3 cellular contexts compared by ENCODE assay signal in genomic region chr6:161362266-161362665, GRCh38.
"Had no signal": no experiment of that assay in that cellular context is flagged by ENCODE, and none has a peak within 500 bp of the region (broad histone marks: within the 10 kb centered on the region; RNA-seq: fewer than 3 reads in every experiment).

No MANE protein-coding gene starts in this region.

- DNase-seq: GDM1, GF-D8 had no signal

- ATAC-seq: GM12878 had no signal

- H3K4me3 ChIP-seq: GM12878 had no signal
